7 cellular contexts compared by ENCODE assay signal in the genomic region with DNA sequence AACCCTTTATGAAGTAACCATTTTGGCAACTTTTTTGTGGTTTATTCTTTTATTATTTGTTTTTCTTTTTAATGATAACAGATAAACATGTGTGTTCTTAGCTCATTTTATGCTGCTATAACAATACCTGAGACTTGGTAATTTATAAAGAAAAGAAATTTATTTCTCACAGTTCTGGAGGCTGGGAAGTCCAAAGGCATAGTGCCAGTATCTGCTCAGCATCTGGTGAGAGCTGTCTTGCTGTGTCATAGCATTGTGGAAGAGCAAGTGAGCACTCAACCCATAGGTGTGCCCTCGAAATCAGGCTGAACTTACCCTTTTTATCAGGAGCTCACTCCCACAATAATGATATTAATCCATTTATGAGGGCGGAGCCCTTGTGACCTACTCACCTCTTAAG.
"Had no signal": no experiment of that assay in that cellular context is flagged by ENCODE, and none has a peak within 500 bp of the region (broad histone marks: within the 10 kb centered on the region; RNA-seq: fewer than 3 reads in every experiment).

No MANE protein-coding gene starts in this region.

- H3K4me3 ChIP-seq: GM12878 had no signal

- FAIRE-seq: GM12878, GM12891, GM12892, GM18507, GM19239 had no signal

- ATAC-seq: GM12878 had no signal

- DNase-seq: GDM1, GF-D8 had no signal
